ENCODE assay signal across 8 cellular contexts in the genomic region with DNA sequence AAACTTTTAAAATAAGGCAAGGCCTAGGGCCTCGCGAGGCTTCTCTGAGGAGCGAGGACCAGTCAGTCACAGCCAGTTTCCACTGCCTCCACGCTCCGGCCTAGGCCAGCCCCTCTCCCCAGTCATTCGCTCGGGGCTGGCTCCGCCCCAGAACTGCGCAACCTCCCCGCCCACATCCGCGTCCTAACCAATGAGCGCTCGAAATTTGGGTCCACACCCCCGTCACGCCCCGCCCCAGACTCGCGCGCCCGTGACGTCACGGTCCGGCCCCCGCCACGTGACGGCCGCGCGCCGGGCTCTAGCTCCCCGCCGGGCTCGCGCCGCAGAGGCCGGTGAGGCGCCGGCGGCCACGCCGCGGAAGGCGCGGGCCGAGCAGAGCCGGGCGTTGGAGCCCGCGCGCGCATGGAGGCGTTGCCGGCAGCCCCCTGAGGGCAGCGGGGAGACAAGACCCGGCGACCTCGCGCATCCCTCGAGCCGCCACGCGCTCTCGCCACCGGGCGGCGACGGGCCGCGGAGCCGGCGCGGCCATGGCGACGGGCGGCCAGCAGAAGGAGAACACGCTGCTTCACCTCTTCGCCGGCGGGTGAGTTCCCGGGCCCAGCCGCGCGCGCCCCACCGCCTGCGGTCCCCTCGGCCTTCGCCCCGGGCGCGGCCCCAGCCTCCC. TPM values are rescaled to one million over a fixed set of nuclear protein-coding genes. Genes with fewer than 3 reads are reported as not detected.
DNase-seq lines count a peak whose midpoint lies in the region; ATAC-seq and TF ChIP-seq lines count a peak whose summit lies in the region.

A gene with protein sequence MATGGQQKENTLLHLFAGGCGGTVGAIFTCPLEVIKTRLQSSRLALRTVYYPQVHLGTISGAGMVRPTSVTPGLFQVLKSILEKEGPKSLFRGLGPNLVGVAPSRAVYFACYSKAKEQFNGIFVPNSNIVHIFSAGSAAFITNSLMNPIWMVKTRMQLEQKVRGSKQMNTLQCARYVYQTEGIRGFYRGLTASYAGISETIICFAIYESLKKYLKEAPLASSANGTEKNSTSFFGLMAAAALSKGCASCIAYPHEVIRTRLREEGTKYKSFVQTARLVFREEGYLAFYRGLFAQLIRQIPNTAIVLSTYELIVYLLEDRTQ (plus strand): TSS at position 301 of the 664 bp plus-strand sequence. CDS start 227 bp downstream, at position 528.

- CTCF ChIA-PET in RWPE1 (lab: Yijun Ruan, JAX), result interaction anchor here (0.5 kb wide), 1 partner anchor 42 kb away, joined by 6 read pairs; no protein-coding TSS in a partner anchor

- POLR2A ChIA-PET in RWPE1 (lab: Yijun Ruan, JAX; ENCODE audit: low non-redundant PET), result interaction anchor here (0.6 kb wide), 2 partner anchors 16 to 42 kb away, joined by 5 to 8 read pairs; no protein-coding TSS in a partner anchor

- H3K4me3 ChIP-seq in LNCaP clone FGC (ENCODE audit: low read depth, low read length) (peak within 1 kb of the TSS; percentile 73), fibroblast of pulmonary artery (replicated peaks; ENCODE audit: low read depth, low read length) (peak within 1 kb of the TSS; percentile 73)

- ATAC-seq in natural killer cell treated with Interleukin-12 subunit alpha and Interleukin-12 subunit beta and Interleukin-15 and Interleukin-18, amount 100 ng/mL, for 72 hours, result peak; percentile 99

- H3K9me3 Mint-ChIP-seq in activated T-helper 2 cell treated with anti-CD3 and anti-CD28 coated beads, Interferon-gamma antibody, Interleukin-2, Interleukin-4, amounts not matched to agents 10 μg/mL and 5 μg/mL and 100 μg/mL, durations not matched to agents 14 hours and 24 hours and 36 hours, result peaks cover 4% of the 10 kb centered on the region
- H3K9me3 Mint-ChIP-seq in natural killer cell treated with Interleukin-12 subunit alpha and Interleukin-12 subunit beta and Interleukin-15 and Interleukin-18, amount 100 ng/mL, for 72 hours, result no peaks in the 10 kb centered on the region

- peak within 1 kb of the TSS; percentile 92 for H3K4me3 Mint-ChIP-seq in activated T-helper 2 cell treated with anti-CD3 and anti-CD28 coated beads, Interferon-gamma antibody, Interleukin-2, Interleukin-4, amounts not matched to agents 10 μg/mL and 5 μg/mL and 100 μg/mL, durations not matched to agents 14 hours and 24 hours and 36 hours (ENCODE audit: low read depth)
- H3K4me3 Mint-ChIP-seq in natural killer cell treated with Interleukin-12 subunit alpha and Interleukin-12 subunit beta and Interleukin-15 and Interleukin-18, amount 100 ng/mL, for 72 hours, result peak within 1 kb of the TSS; percentile 93

- intact Hi-C loops in activated T-helper 2 cell treated with anti-CD3 and anti-CD28 coated beads, Interferon-gamma antibody, Interleukin-2, Interleukin-4, amounts not matched to agents 10 μg/mL and 5 μg/mL and 100 μg/mL, durations not matched to agents 14 hours and 24 hours and 36 hours (cut with micrococcal nuclease), result no loop called here

- peak within 1 kb of the TSS; percentile 84 for H3K27ac Mint-ChIP-seq in activated T-helper 2 cell treated with anti-CD3 and anti-CD28 coated beads, Interferon-gamma antibody, Interleukin-2, Interleukin-4, amounts not matched to agents 10 μg/mL and 5 μg/mL and 100 μg/mL, durations not matched to agents 14 hours and 24 hours and 36 hours
- peak within 1 kb of the TSS; percentile 60 to 68 for H3K27ac Mint-ChIP-seq in natural killer cell treated with Interleukin-12 subunit alpha and Interleukin-12 subunit beta and Interleukin-15 and Interleukin-18, amount 100 ng/mL, for 72 hours

- H3K27me3 Mint-ChIP-seq in activated T-helper 2 cell treated with anti-CD3 and anti-CD28 coated beads, Interferon-gamma antibody, Interleukin-2, Interleukin-4, amounts not matched to agents 10 μg/mL and 5 μg/mL and 100 μg/mL, durations not matched to agents 14 hours and 24 hours and 36 hours (ENCODE audit: low read depth), result no peaks in the 10 kb centered on the region
- H3K27me3 Mint-ChIP-seq in natural killer cell treated with Interleukin-12 subunit alpha and Interleukin-12 subunit beta and Interleukin-15 and Interleukin-18, amount 100 ng/mL, for 72 hours, result no peaks in the 10 kb centered on the region

- peak; percentile 97 for DNase-seq in EL
- peak; percentile 93 for DNase-seq in H4 (ENCODE audit: low spot score)
- peak; percentile 93 for DNase-seq in LNCaP clone FGC (ENCODE audit: low read depth)
- peak; percentile 98 for DNase-seq in RWPE1 (ENCODE audit: low spot score)
- DNase-seq in activated T-helper 2 cell treated with anti-CD3 and anti-CD28 coated beads, Interferon-gamma antibody, Interleukin-2, Interleukin-4, amounts not matched to agents 10 μg/mL and 5 μg/mL and 100 μg/mL, durations not matched to agents 14 hours and 24 hours and 36 hours (ENCODE audit: low spot score), result peak; percentile 97
- peak; percentile 99 for DNase-seq in fibroblast of pulmonary artery (ENCODE audit: low read depth)
- DNase-seq in natural killer cell treated with Interleukin-12 subunit alpha and Interleukin-12 subunit beta and Interleukin-15 and Interleukin-18, amount 100 ng/mL, for 72 hours (ENCODE audit: low spot score), result peak; percentile 97
- peak; percentile 94 for DNase-seq in stimulated activated naive CD4-positive, alpha-beta T cell treated with Interleukin-2 at 50 U/mL for 16 hours (lab: John Stamatoyannopoulos, UW)

- H3K4me1 Mint-ChIP-seq in activated T-helper 2 cell treated with anti-CD3 and anti-CD28 coated beads, Interferon-gamma antibody, Interleukin-2, Interleukin-4, amounts not matched to agents 10 μg/mL and 5 μg/mL and 100 μg/mL, durations not matched to agents 14 hours and 24 hours and 36 hours (ENCODE audit: low read depth), result peaks cover 28% of the 10 kb centered on the region
- peaks cover 22 to 29% of the 10 kb centered on the region in 2 donors for H3K4me1 Mint-ChIP-seq in natural killer cell treated with Interleukin-12 subunit alpha and Interleukin-12 subunit beta and Interleukin-15 and Interleukin-18, amount 100 ng/mL, for 72 hours (ENCODE audit: low read depth in 2 of 2)

- no peak for TF ChIP-seq CTCF in LNCaP clone FGC (IDR thresholded peaks at IDR 0.05; ENCODE audit: control insufficient read depth, extremely low read depth, insufficient read depth)
- TF ChIP-seq CTCF in RWPE1 (conservative IDR thresholded peaks at IDR 0.05; ENCODE audit: low read depth), result no peak
- no peak for TF ChIP-seq CTCF in fibroblast of pulmonary artery (IDR thresholded peaks at IDR 0.05; ENCODE audit: low read length, missing control alignments)

- H3K27ac ChIP-seq in RWPE1, result peak within 1 kb of the TSS; percentile 81

- peaks cover 22% of the 10 kb centered on the region for H3K36me3 Mint-ChIP-seq in activated T-helper 2 cell treated with anti-CD3 and anti-CD28 coated beads, Interferon-gamma antibody, Interleukin-2, Interleukin-4, amounts not matched to agents 10 μg/mL and 5 μg/mL and 100 μg/mL, durations not matched to agents 14 hours and 24 hours and 36 hours (ENCODE audit: low read depth)
- H3K36me3 Mint-ChIP-seq in natural killer cell treated with Interleukin-12 subunit alpha and Interleukin-12 subunit beta and Interleukin-15 and Interleukin-18, amount 100 ng/mL, for 72 hours, result no peaks in the 10 kb centered on the region

RNA-seq across cellular contexts. Expression of the gene that starts here (rescaled TPM):
- 13.1 and 13.4 TPM in 2 replicates for total RNA-seq in H4 (2014; rRNA removed; shearing (Covaris generic))
- 9.6 and 10.4 TPM in 2 replicates for total RNA-seq in activated T-helper 2 cell treated with anti-CD3 and anti-CD28 coated beads, Interferon-gamma antibody, Interleukin-2, Interleukin-4, amounts not matched to agents 10 μg/mL and 5 μg/mL and 100 μg/mL, durations not matched to agents 14 hours and 24 hours and 36 hours
- 10 to 100 TPM in 1 of 2 donors, 1 to 10 TPM in 1; 7.1 to 13.6 TPM for total RNA-seq in natural killer cell treated with Interleukin-12 subunit alpha and Interleukin-12 subunit beta and Interleukin-15 and Interleukin-18, amount 100 ng/mL, for 72 hours

Comparison
In these comparisons a context has a peak if more than half of its experiments do, and no peak if none do; other contexts are left out.
1. Peak in every context shown above with its lines: DNase-seq, ATAC-seq, H3K4me3 ChIP-seq and H3K27ac ChIP-seq.